8 cellular contexts compared by ENCODE assay signal in the genomic region with DNA sequence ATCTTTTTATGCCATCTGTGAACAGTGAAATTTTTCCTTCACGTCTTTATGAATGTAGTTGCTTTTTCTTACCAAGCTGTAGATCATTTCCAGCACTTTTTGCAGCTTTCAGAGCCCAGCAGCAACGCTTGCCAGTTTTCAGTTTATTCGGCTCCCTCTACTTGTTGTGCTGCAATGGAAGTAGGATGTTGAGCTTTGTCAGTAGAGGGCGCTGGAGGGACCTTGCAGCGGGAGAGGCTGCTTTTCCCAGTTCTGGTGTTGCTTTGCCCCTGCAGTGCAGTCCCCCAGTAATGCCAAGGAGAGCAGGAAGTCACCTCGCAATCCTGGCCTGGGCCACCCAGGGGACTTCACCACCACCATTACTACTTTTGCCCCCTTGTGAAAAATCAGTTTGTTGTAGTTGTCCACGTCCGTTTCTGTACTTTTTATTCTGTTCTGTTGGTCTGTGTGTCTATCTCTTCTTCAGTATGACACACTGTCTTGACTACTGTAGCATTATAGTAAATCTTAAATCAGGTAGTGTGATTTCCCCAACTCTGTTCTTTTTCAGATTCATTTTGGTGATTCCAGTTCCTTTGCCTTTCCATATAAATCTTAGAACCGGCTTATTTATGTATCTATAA. TPM values are rescaled to one million over a fixed set of nuclear protein-coding genes. Genes with fewer than 3 reads are reported as not detected.
DNase-seq lines count a peak whose midpoint lies in the region; ATAC-seq, FAIRE-seq and TF ChIP-seq lines count a peak whose summit lies in the region.

No MANE protein-coding gene starts in this region.

- peaks cover 44 to 52% of the 10 kb centered on the region in 2 donors for H3K36me3 Mint-ChIP-seq in CD14-positive monocyte
- 0 out of 3 replicates have a peak, but pooled peaks cover 8% of the 10 kb centered on the region for H3K36me3 Mint-ChIP-seq in GM23338 (ENCODE audit: low read depth)
- H3K36me3 Mint-ChIP-seq in astrocyte (ENCODE audit: low read depth, unreplicated experiment): peaks cover 4% of the 10 kb centered on the region

- intact Hi-C loops in CD14-positive monocyte (cut with micrococcal nuclease): no loop called here

- H3K36me3 ChIP-seq in GM23338 (ENCODE audit: insufficient read depth): no peaks in the 10 kb centered on the region
- H3K36me3 ChIP-seq in astrocyte (ENCODE audit: insufficient read depth, low read length): no peaks in the 10 kb centered on the region

- FAIRE-seq in astrocyte (lab: Jason Lieb, UNC): no peak

- DNase-seq in CD14-positive monocyte (ENCODE audit: low spot score) (no peak), GM23338 (ENCODE audit: low spot score) (peak; percentile 75), RPMI8226 (peak; percentile 36), astrocyte (ENCODE audit: low read depth) (no peak), inferior parietal cortex (ENCODE audit: extremely low spot score) (peak; percentile 45)
- DNase-seq in stimulated activated CD8-positive, alpha-beta memory T cell treated with anti-CD3 and anti-CD28 coated beads, Interleukin-4, amount 100 ng/mL, for 24 hours (ENCODE audit: low read depth): peak; percentile 7

- H3K9me3 Mint-ChIP-seq in CD14-positive monocyte (peaks cover 0 to 1% (median 0%) of the 10 kb centered on the region in 7 donors), GM23338 (no peaks in the 10 kb centered on the region), astrocyte (ENCODE audit: unreplicated experiment) (no peaks in the 10 kb centered on the region)

- H3K4me3 ChIP-seq in GM23338: no peak overlapping the region
- no peak overlapping the region for H3K4me3 ChIP-seq in astrocyte (ENCODE audit: insufficient read depth, low read depth, low read length)

- H2AFZ ChIP-seq in GM23338 (no peak overlapping the region), astrocyte (ENCODE audit: low read depth, low read length) (no peak overlapping the region)

- H3F3A ChIP-seq in GM23338 (replicated peaks; ENCODE audit: low read depth): no peaks in the 10 kb centered on the region

- H3K4me3 Mint-ChIP-seq in CD14-positive monocyte (no peak overlapping the region), GM23338 (no peak overlapping the region), astrocyte (ENCODE audit: unreplicated experiment) (no peak overlapping the region)

- TF ChIP-seq CTCF in CD14-positive monocyte (IDR thresholded peaks at IDR 0.05) (peak; percentile 63), GM23338 (conservative IDR thresholded peaks at IDR 0.05; ENCODE audit: low read depth in 2 of 2) (peak; percentile 64 to 81), astrocyte (IDR thresholded peaks at IDR 0.05; ENCODE audit: insufficient read depth, low read depth, low read length) (peak; percentile 37)

- H3K27ac ChIP-seq in GM23338 (ENCODE audit: low read depth): no peak overlapping the region
- H3K27ac ChIP-seq in astrocyte (ENCODE audit: low read depth, low read length): no peak overlapping the region

- H3K79me2 ChIP-seq in GM23338 (replicated peaks; ENCODE audit: insufficient read depth) (no peaks in the 10 kb centered on the region), astrocyte (ENCODE audit: insufficient read depth, low read length) (no peaks in the 10 kb centered on the region)

- H3K9me3 ChIP-seq in astrocyte (ENCODE audit: insufficient read depth, low read depth, low read length): no peaks in the 10 kb centered on the region

- H3K4me1 Mint-ChIP-seq in CD14-positive monocyte: no peaks in the 10 kb centered on the region
- peaks cover 29% of the 10 kb centered on the region; the same call in 2 of the 3 replicates for H3K4me1 Mint-ChIP-seq in GM23338
- peaks cover 12% of the 10 kb centered on the region for H3K4me1 Mint-ChIP-seq in astrocyte (ENCODE audit: low read depth, unreplicated experiment)

- no peak overlapping the region for H3K9ac ChIP-seq in astrocyte (ENCODE audit: low read length)

- peaks cover 0 to 2% (median 0%) of the 10 kb centered on the region in 3 donors for H3K27me3 Mint-ChIP-seq in CD14-positive monocyte (ENCODE audit: low read depth in 3 of 3)
- H3K27me3 Mint-ChIP-seq in GM23338 (ENCODE audit: insufficient read depth, low read depth, poor library complexity): peaks cover 3% of the 10 kb centered on the region
- no peaks in the 10 kb centered on the region for H3K27me3 Mint-ChIP-seq in astrocyte (ENCODE audit: low read depth, unreplicated experiment)

- ATAC-seq in GM23338 (peak; percentile 92), GM21381 (IDR thresholded peaks at IDR 0.05; ENCODE audit: unreplicated experiment) (no peak), HG03439 (IDR thresholded peaks at IDR 0.05; ENCODE audit: unreplicated experiment) (no peak)

- peaks cover 5% of the 10 kb centered on the region; the same call in 1 of the 2 replicates for H3K4me1 ChIP-seq in GM23338 (ENCODE audit: insufficient read depth)
- H3K4me1 ChIP-seq in astrocyte (ENCODE audit: insufficient read depth, low read length): no peaks in the 10 kb centered on the region

- H3K4me2 ChIP-seq in GM23338 (no peak overlapping the region), astrocyte (ENCODE audit: low read length) (no peak overlapping the region)

- H4K20me1 ChIP-seq in GM23338 (replicated peaks; ENCODE audit: insufficient read depth) (no peaks in the 10 kb centered on the region), astrocyte (ENCODE audit: insufficient read depth, low read length) (no peaks in the 10 kb centered on the region)

- H3K27me3 ChIP-seq in GM23338 (ENCODE audit: insufficient read depth): no peaks in the 10 kb centered on the region
- no peaks in the 10 kb centered on the region for H3K27me3 ChIP-seq in astrocyte (ENCODE audit: insufficient read depth, low read length)

- H3K9me2 ChIP-seq in GM23338 (ENCODE audit: insufficient read depth): no peaks in the 10 kb centered on the region

- H3K27ac Mint-ChIP-seq in CD14-positive monocyte (no peak overlapping the region), GM23338 (no peak overlapping the region), astrocyte (ENCODE audit: unreplicated experiment) (no peak overlapping the region)

TF ChIP-seq in GM23338, 12 proteins besides CTCF, POLR2A, EP300 and RAD21 (continues in another document):
- TF ChIP-seq JUNB (IDR thresholded peaks at IDR 0.05; ENCODE audit: unreplicated experiment) (no peak), CREB1 (CRISPR knock-in tag; IDR thresholded peaks at IDR 0.05; ENCODE audit: low read depth) (no peak), ZNF331 (CRISPR knock-in tag; IDR thresholded peaks at IDR 0.05; ENCODE audit: low read depth) (no peak), ZNF114 (CRISPR knock-in tag; IDR thresholded peaks at IDR 0.05) (no peak), POLR2AphosphoS5 (IDR thresholded peaks at IDR 0.05; ENCODE audit: low read depth) (no peak), NANOG (IDR thresholded peaks at IDR 0.05; ENCODE audit: borderline replicate concordance) (no peak)
- TF ChIP-seq, protein P1, sequence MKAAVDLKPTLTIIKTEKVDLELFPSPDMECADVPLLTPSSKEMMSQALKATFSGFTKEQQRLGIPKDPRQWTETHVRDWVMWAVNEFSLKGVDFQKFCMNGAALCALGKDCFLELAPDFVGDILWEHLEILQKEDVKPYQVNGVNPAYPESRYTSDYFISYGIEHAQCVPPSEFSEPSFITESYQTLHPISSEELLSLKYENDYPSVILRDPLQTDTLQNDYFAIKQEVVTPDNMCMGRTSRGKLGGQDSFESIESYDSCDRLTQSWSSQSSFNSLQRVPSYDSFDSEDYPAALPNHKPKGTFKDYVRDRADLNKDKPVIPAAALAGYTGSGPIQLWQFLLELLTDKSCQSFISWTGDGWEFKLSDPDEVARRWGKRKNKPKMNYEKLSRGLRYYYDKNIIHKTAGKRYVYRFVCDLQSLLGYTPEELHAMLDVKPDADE (IDR thresholded peaks at IDR 0.05): no peak

RNA-seq across cellular contexts. Expression of a gene that starts 21.8 kb away (rescaled TPM):
- polyA plus RNA-seq in CD14-positive monocyte (10 to 100 TPM; 10.1 to 11.1 TPM), GM23338 (2016; fragmentation: Nextera tagmentation; extraction: Ambion mirVana) (14.7 and 16.3 TPM in 2 replicates)
- total RNA-seq in GM23338 (2014; rRNA removed; shearing (Covaris generic)): 5.7 and 9.9 TPM in 2 replicates
- 5.2 TPM in 2 replicates for total RNA-seq in astrocyte

RNA-seq across cellular contexts. Expression of a gene that starts 21.8 kb away (rescaled TPM):
- 10 to 100 TPM; 14.8 to 23.3 TPM for polyA plus RNA-seq in CD14-positive monocyte
- total RNA-seq in GM23338 (2014; rRNA removed; shearing (Covaris generic)): 0.83 and 6.3 TPM in 2 replicates
- polyA plus RNA-seq in GM23338 (2016; fragmentation: Nextera tagmentation; extraction: Ambion mirVana): 17.7 and 28.3 TPM in 2 replicates
- total RNA-seq in astrocyte: 8.9 and 9.1 TPM in 2 replicates

RNA-seq across cellular contexts. Expression of a gene that starts 22.2 kb away (rescaled TPM):
- polyA plus RNA-seq in CD14-positive monocyte: 10 to 100 TPM in 1 of 2 donors, 1 to 10 TPM in 1; 10.0 to 21.7 TPM
- 14.1 and 18.4 TPM in 2 replicates for total RNA-seq in GM23338 (2014; rRNA removed; shearing (Covaris generic))
- polyA plus RNA-seq in GM23338 (2016; fragmentation: Nextera tagmentation; extraction: Ambion mirVana): 19.9 and 26.7 TPM in 2 replicates
- 21.8 TPM in 2 replicates for total RNA-seq in astrocyte

RNA-seq across cellular contexts. Expression of a gene that starts 22.5 kb away (rescaled TPM):
- 100 to 1,000 TPM; 148 to 166 TPM for polyA plus RNA-seq in CD14-positive monocyte
- total RNA-seq in GM23338 (2014; rRNA removed; shearing (Covaris generic)): 26.3 and 28.6 TPM in 2 replicates
- polyA plus RNA-seq in GM23338 (2016; fragmentation: Nextera tagmentation; extraction: Ambion mirVana): 51.6 and 58.5 TPM in 2 replicates
- 45.8 and 49.5 TPM in 2 replicates for total RNA-seq in astrocyte

RNA-seq across cellular contexts. Expression of a gene that starts 26.6 kb away (rescaled TPM):
- 1 to 10 TPM; 4.3 to 4.5 TPM for polyA plus RNA-seq in CD14-positive monocyte
- total RNA-seq in GM23338 (2014; rRNA removed; shearing (Covaris generic)): 1.8 and 2.9 TPM in 2 replicates
- polyA plus RNA-seq in GM23338 (2016; fragmentation: Nextera tagmentation; extraction: Ambion mirVana): 0.63 and 0.70 TPM in 2 replicates
- 2.5 TPM in 2 replicates for total RNA-seq in astrocyte

Comparison
In these comparisons a context has a peak if more than half of its experiments do, and no peak if none do; other contexts are left out.
1. DNase-seq: peak in GM23338 (single experiment), RPMI8226 (single experiment), inferior parietal cortex (single experiment) and stimulated activated CD8-positive, alpha-beta memory T cell treated with anti-CD3 and anti-CD28 coated beads, Interleukin-4, amount 100 ng/mL, for 24 hours (single experiment); none in CD14-positive monocyte (single experiment) and astrocyte (single experiment).
2. Peak in every context shown above with its lines, with median percentiles within 50 percentile points of each other: CTCF ChIP-seq.